8 cellular contexts compared by ENCODE assay signal in the genomic region with DNA sequence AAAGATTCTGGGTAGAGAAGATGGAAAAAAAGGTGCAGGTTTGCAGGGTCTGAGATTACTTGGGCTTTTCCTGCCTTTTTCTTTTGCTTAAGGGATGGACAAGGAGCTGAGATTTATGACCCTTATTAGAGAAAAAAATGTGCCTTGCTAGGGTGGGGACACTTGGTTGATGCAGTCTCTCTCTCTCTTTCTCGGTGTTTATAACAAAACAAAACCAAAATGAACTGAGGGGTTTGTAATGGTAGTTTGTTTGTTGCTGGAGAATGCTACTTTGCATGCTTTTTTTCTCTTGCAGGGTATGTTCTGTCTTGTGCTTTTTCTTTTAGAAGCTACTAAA. TPM values are rescaled to one million over a fixed set of nuclear protein-coding genes. Genes with fewer than 3 reads are reported as not detected.
DNase-seq lines count a peak whose midpoint lies in the region; ATAC-seq and TF ChIP-seq lines count a peak whose summit lies in the region.

No MANE protein-coding gene starts in this region.

- H3K23me2 ChIP-seq in H9 (ENCODE audit: insufficient read length, low read depth, low read length, poor library complexity, severe bottlenecking) = no peaks in the 10 kb centered on the region

- H3K27me3 ChIP-seq in H9 (ENCODE audit: insufficient read depth, low read length) = no peaks in the 10 kb centered on the region
- H3K27me3 ChIP-seq in iPS-18a (ENCODE audit: control insufficient read depth, insufficient read depth, low read length) = no peaks in the 10 kb centered on the region
- H3K27me3 ChIP-seq in skeletal muscle tissue (ENCODE audit: control insufficient read depth in 3 of 3, insufficient read depth in 3 of 3, low read length in 3 of 3) = no peaks in the 10 kb centered on the region

- H3K23ac ChIP-seq in H9 (ENCODE audit: insufficient read length, low read depth, low read length) = no peak overlapping the region

- H2AFZ ChIP-seq in H9 (ENCODE audit: low read length) = no peak overlapping the region

- H3K14ac ChIP-seq in H9 (ENCODE audit: insufficient read depth, low read length) = peak overlapping the region; percentile 59; the same call in 1 of the 2 replicates

- intact Hi-C loops in activated B cell treated with CpG ODN at 0.5 μM for 24 hours (cut with micrococcal nuclease) = loop anchor here (2.0 kb wide), 1 partner anchor 32 kb away; no protein-coding TSS in a partner anchor

- H4K20me1 ChIP-seq in H9 (ENCODE audit: control insufficient read depth, insufficient read depth, insufficient read length) = no peaks in the 10 kb centered on the region

- no peaks in the 10 kb centered on the region for H3K27me3 Mint-ChIP-seq in H9 (ENCODE audit: low read depth)
- no peaks in the 10 kb centered on the region for H3K27me3 Mint-ChIP-seq in activated B cell treated with CpG ODN at 0.5 μM for 24 hours
- peaks cover 46% of the 10 kb centered on the region for H3K27me3 Mint-ChIP-seq in activated T-cell treated with anti-CD3 and anti-CD28 coated beads, Interleukin-2, amount 50 U/mL, for 4 hours (ENCODE audit: low read depth)

- no peak overlapping the region for H3K56ac ChIP-seq in H9 (ENCODE audit: insufficient read length, low read depth, low read length)

- peak overlapping the region; percentile 66 for H3K9ac ChIP-seq in H9 (ENCODE audit: extremely low read depth, insufficient read length, low read length)
- peak overlapping the region; percentile 84 for H3K9ac ChIP-seq in iPS-18a (ENCODE audit: low read length)
- H3K9ac ChIP-seq in skeletal muscle tissue (ENCODE audit: low read depth in 1 of 3, low read length in 3 of 3) = peak overlapping the region in 2 of 3 donors; percentile 50 to 84

- H3K4me1 Mint-ChIP-seq in H9 = peaks cover 80 to 83% of the 10 kb centered on the region in 2 experiments
- peaks cover 32% of the 10 kb centered on the region for H3K4me1 Mint-ChIP-seq in activated B cell treated with CpG ODN at 0.5 μM for 24 hours
- H3K4me1 Mint-ChIP-seq in activated T-cell treated with anti-CD3 and anti-CD28 coated beads, Interleukin-2, amount 50 U/mL, for 4 hours (ENCODE audit: low read depth) = peaks cover 11% of the 10 kb centered on the region

- H4K5ac ChIP-seq in H9 (ENCODE audit: insufficient read length, low read depth, low read length) = peak overlapping the region; percentile 18

- no peak overlapping the region for H4K91ac ChIP-seq in H9 (ENCODE audit: insufficient read length, low read depth, low read length)

- H3K9me3 Mint-ChIP-seq in H9 (peaks cover 4 to 6% of the 10 kb centered on the region in 2 experiments; a peak in 2 of 5 replicates), activated B cell treated with CpG ODN at 0.5 μM for 24 hours (no peaks in the 10 kb centered on the region)
- H3K9me3 Mint-ChIP-seq in activated T-cell treated with anti-CD3 and anti-CD28 coated beads, Interleukin-2, amount 50 U/mL, for 4 hours = peaks cover 3% of the 10 kb centered on the region

- H2BK5ac ChIP-seq in H9 (ENCODE audit: insufficient read length, low read length) = peak overlapping the region; percentile 6

- peaks cover 46% of the 10 kb centered on the region for H3K36me3 ChIP-seq in iPS-18a (ENCODE audit: control insufficient read depth, low read depth, low read length)
- peaks cover 11 to 16% (median 13%) of the 10 kb centered on the region in 3 donors for H3K36me3 ChIP-seq in skeletal muscle tissue (ENCODE audit: control insufficient read depth in 3 of 3, insufficient read depth in 3 of 3, low read length in 3 of 3)

- peaks cover 34% of the 10 kb centered on the region; the same call in 1 of the 2 replicates for H3K79me2 ChIP-seq in H9 (ENCODE audit: insufficient read depth, low read length)

- peaks cover 49 to 58% (median 51%) of the 10 kb centered on the region in 3 experiments for H3K36me3 Mint-ChIP-seq in H9 (ENCODE audit: insufficient read depth in 1 of 3, low read depth in 3 of 3)
- peaks cover 47% of the 10 kb centered on the region for H3K36me3 Mint-ChIP-seq in activated B cell treated with CpG ODN at 0.5 μM for 24 hours (ENCODE audit: low read depth)
- peaks cover 5% of the 10 kb centered on the region for H3K36me3 Mint-ChIP-seq in activated T-cell treated with anti-CD3 and anti-CD28 coated beads, Interleukin-2, amount 50 U/mL, for 4 hours (ENCODE audit: insufficient read depth)

- H2BK12ac ChIP-seq in H9 (ENCODE audit: insufficient read length, low read depth, low read length) = peak overlapping the region; percentile 31

- H3K27ac ChIP-seq in H9 (ENCODE audit: insufficient read length, low read depth, low read length) = peak overlapping the region; percentile 86
- H3K27ac ChIP-seq in iPS-18a (ENCODE audit: low read length) = peak overlapping the region; percentile 96
- peak overlapping the region; percentile 87 for H3K27ac ChIP-seq in skeletal muscle tissue (ENCODE audit: low read depth, low read length)

- H2AK5ac ChIP-seq in H9 (ENCODE audit: insufficient read length, low read length) = no peak overlapping the region

- H4K8ac ChIP-seq in H9 (replicated peaks; ENCODE audit: insufficient read length, low read depth, low read length) = no peak overlapping the region

- no CpG with 5 or more reads among the region's 1 CpG for WGBS in H9 (ENCODE audit: extremely low coverage, insufficient read length, low lambda C conversion rate)

- no peaks in the 10 kb centered on the region for H3K79me1 ChIP-seq in H9 (ENCODE audit: insufficient read depth, low read depth, low read length, poor library complexity, severe bottlenecking)

- CTCF ChIA-PET in activated B cell treated with CpG ODN at 0.5 μM for 24 hours (lab: Charles Lee) = interaction anchor here (1.2 kb wide), 1 partner anchor 192 kb away, joined by 3 read pairs; no protein-coding TSS in a partner anchor

- no peak overlapping the region for H2BK20ac ChIP-seq in H9 (ENCODE audit: low read depth, low read length, poor library complexity, severe bottlenecking)

- no peak for TF ChIP-seq CTCF in H9 (conservative IDR thresholded peaks at IDR 0.05)
- TF ChIP-seq CTCF in activated B cell treated with CpG ODN at 0.5 μM for 24 hours (IDR thresholded peaks at IDR 0.05) = no peak

- H3K4me3 Mint-ChIP-seq in H9 (peak overlapping the region; percentile 79 to 85), activated B cell treated with CpG ODN at 0.5 μM for 24 hours (peak overlapping the region; percentile 63)
- H3K4me3 Mint-ChIP-seq in activated T-cell treated with anti-CD3 and anti-CD28 coated beads, Interleukin-2, amount 50 U/mL, for 4 hours = no peak overlapping the region

- H3K27ac Mint-ChIP-seq in H9 (peak overlapping the region; percentile 97 to 99 (median 97)), activated B cell treated with CpG ODN at 0.5 μM for 24 hours (peak overlapping the region; percentile 85)

- H3K4me3 ChIP-seq in iPS-18a (ENCODE audit: low read length) (peak overlapping the region; percentile 66), skeletal muscle tissue (ENCODE audit: low read length in 3 of 3) (peak overlapping the region; percentile 24 to 61 (median 50))

- no peak for DNase-seq in H9
- no peak for DNase-seq in activated B cell treated with CpG ODN at 0.5 μM for 24 hours
- DNase-seq in activated T-cell treated with anti-CD3 and anti-CD28 coated beads, Interleukin-2, amount 50 U/mL, for 4 hours = no peak
- DNase-seq in AML-193 (lab: John Stamatoyannopoulos, UW) = no peak

- POLR2A ChIA-PET in activated B cell treated with CpG ODN at 0.5 μM for 24 hours (lab: Charles Lee) = interaction anchor here (0.9 to 1.7 kb wide), 5 partner anchors 17 to 111 kb away, joined by 3 to 9 read pairs (median 6); no protein-coding TSS in a partner anchor

- H3K18ac ChIP-seq in H9 (ENCODE audit: insufficient read length, low read depth, low read length) = peak overlapping the region; percentile 88

- peak overlapping the region; percentile 77 for H3K4me2 ChIP-seq in H9 (ENCODE audit: insufficient read depth, insufficient read length, low read length)

- H2BK15ac ChIP-seq in H9 (ENCODE audit: low read depth, low read length) = no peak overlapping the region

- H3T11ph ChIP-seq in H9 (ENCODE audit: low read length) = no peak overlapping the region

- no peak overlapping the region; the same call in 1 of the 2 replicates for H3K4ac ChIP-seq in H9 (ENCODE audit: low read depth, low read length)

- H2BK120ac ChIP-seq in H9 (ENCODE audit: low read depth, low read length, poor library complexity, severe bottlenecking) = no peak overlapping the region

- ATAC-seq in activated B cell treated with CpG ODN at 0.5 μM for 24 hours (ENCODE audit: low read depth) = no peak
- ATAC-seq in HG03097 (IDR thresholded peaks at IDR 0.05; ENCODE audit: low FRiP score, unreplicated experiment) = no peak
- ATAC-seq in GM19351 (IDR thresholded peaks at IDR 0.05; ENCODE audit: unreplicated experiment) = no peak
- no peak for ATAC-seq in activated T-cell treated with anti-CD3 and anti-CD28 coated beads, Interleukin-2, amount 50 U/mL, for 4 hours

- H3K9me3 ChIP-seq in H9 (ENCODE audit: control insufficient read depth, low read depth, low read length) = no peaks in the 10 kb centered on the region
- peaks cover 5% of the 10 kb centered on the region for H3K9me3 ChIP-seq in iPS-18a (ENCODE audit: control insufficient read depth, low read depth, low read length)
- no peaks in the 10 kb centered on the region for H3K9me3 ChIP-seq in skeletal muscle tissue (ENCODE audit: control insufficient read depth in 3 of 3, low read length in 3 of 3)

- H3K4me1 ChIP-seq in H9 (ENCODE audit: insufficient read depth, low read length) = peaks cover 12% of the 10 kb centered on the region; the same call in 1 of the 2 replicates
- H3K4me1 ChIP-seq in iPS-18a (ENCODE audit: control insufficient read depth, low read depth, low read length) = peaks cover 75% of the 10 kb centered on the region
- peaks cover 51 to 59% (median 56%) of the 10 kb centered on the region in 3 donors for H3K4me1 ChIP-seq in skeletal muscle tissue (ENCODE audit: control insufficient read depth in 3 of 3, insufficient read depth in 3 of 3, low read length in 3 of 3)

RNA-seq across cellular contexts. Expression of gene ZNF532, which starts 0.3 kb away (rescaled TPM):
- 254 and 258 TPM in 2 replicates for total RNA-seq in H9 (2021)
- 87.4 and 106 TPM in 2 replicates for total RNA-seq in activated B cell treated with CpG ODN at 0.5 μM for 24 hours
- 69.4 TPM for total RNA-seq in skeletal muscle tissue
- 1 to 10 TPM; 4.3 to 6.1 (median 5.6) TPM for total RNA-seq in activated T-cell treated with anti-CD3 and anti-CD28 coated beads, Interleukin-2, amount 50 U/mL, for 4 hours
